ENCODE assay signal across 8 cellular contexts in the genomic region with DNA sequence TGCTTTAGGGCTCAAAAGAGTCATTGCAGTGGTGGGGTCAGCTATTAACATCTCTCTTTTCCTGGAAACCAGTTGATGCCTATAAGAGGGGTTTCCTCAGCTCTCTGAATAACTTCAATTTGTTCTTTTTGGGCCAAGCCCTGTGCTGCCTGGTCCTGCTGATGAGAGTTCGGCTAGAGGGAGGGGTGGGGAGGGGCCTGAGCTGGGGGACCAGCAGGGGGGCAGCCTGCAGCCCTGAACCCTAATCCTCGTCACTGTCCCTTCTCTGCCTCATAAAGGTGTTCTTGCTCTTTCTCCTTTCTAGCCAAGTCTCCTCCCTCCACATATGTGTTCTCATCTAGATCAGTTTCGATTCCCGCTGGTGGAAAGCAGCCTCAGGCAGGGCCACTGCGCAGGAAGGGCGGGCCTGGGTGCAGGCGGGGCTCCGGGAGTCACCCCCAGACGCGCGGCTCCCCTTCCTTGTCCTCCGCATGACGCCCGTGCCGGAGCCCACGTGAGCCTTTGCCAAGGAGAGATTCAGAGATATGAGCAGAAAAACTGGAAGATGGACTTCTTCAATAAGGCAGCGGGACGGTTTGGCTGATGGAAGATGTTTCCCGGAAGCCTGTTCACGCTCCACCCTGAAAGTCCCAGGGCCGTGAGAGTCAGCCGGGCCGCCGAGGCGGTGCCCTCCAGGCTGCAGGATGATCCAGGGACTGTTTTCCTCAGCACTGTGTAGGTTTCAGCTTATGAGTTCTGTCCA. TPM values are rescaled to one million over a fixed set of nuclear protein-coding genes. Genes with fewer than 3 reads are reported as not detected.
DNase-seq lines count a peak whose midpoint lies in the region; ATAC-seq and TF ChIP-seq lines count a peak whose summit lies in the region.

No MANE protein-coding gene starts in this region.

- H3K9me3 ChIP-seq in MG63 (no peaks in the 10 kb centered on the region), osteoblast (ENCODE audit: low read depth, low read length) (no peaks in the 10 kb centered on the region), thoracic aorta (no peaks in the 10 kb centered on the region)

- H3K79me2 ChIP-seq in osteoblast (ENCODE audit: insufficient read depth, low read length): peaks cover 2% of the 10 kb centered on the region

- no peaks in the 10 kb centered on the region for H3K27me3 ChIP-seq in MG63
- no peaks in the 10 kb centered on the region for H3K27me3 ChIP-seq in osteoblast (ENCODE audit: insufficient read depth, low read length)
- no peaks in the 10 kb centered on the region for H3K27me3 ChIP-seq in thoracic aorta (replicated peaks; ENCODE audit: insufficient read depth)

- peaks cover 14% of the 10 kb centered on the region for H3K4me1 ChIP-seq in osteoblast (ENCODE audit: insufficient read depth, low read length)
- H3K4me1 ChIP-seq in thoracic aorta (ENCODE audit: control insufficient read depth in 1 of 2, low read depth in 2 of 2): peaks cover 12 to 22% of the 10 kb centered on the region in 2 donors

- H3K4me1 Mint-ChIP-seq in activated naive CD4-positive, alpha-beta T cell treated with anti-CD3 and anti-CD28 coated beads, Interleukin-2, amount 50 U/mL, for 24 hours: peaks cover 24% of the 10 kb centered on the region
- peaks cover 6% of the 10 kb centered on the region for H3K4me1 Mint-ChIP-seq in glutamatergic neuron (ENCODE audit: low read depth, unreplicated experiment)

- no peaks in the 10 kb centered on the region for H4K20me1 ChIP-seq in osteoblast (ENCODE audit: insufficient read depth, low read length)

- peak overlapping the region; percentile 78 for H3K4me2 ChIP-seq in osteoblast (ENCODE audit: insufficient read depth, low read length)

- H3K27ac ChIP-seq in osteoblast (ENCODE audit: low read depth, low read length) (peak overlapping the region; percentile 79), thoracic aorta (peak overlapping the region; percentile 87 to 89)

- ATAC-seq in SK-N-SH treated with all-trans-retinoic acid at 6 μM for 48 hours (peak; percentile 98), thoracic aorta (ENCODE audit: insufficient number of reproducible peaks, low FRiP score, low read depth) (peak; percentile 45)

- H2AFZ ChIP-seq in osteoblast (ENCODE audit: low read length): peak overlapping the region; percentile 82

- DNase-seq in EL: peak; percentile 94
- peak; percentile 81 for DNase-seq in H4 (ENCODE audit: low spot score)
- DNase-seq in MG63: peak; percentile 83
- DNase-seq in glutamatergic neuron: peak; percentile 72
- peak; percentile 91 for DNase-seq in osteoblast (ENCODE audit: insufficient read length, low spot score, missing footprints)
- DNase-seq in thoracic aorta (ENCODE audit: low spot score): peak; percentile 57

- H3K36me3 ChIP-seq in MG63: no peaks in the 10 kb centered on the region; the same call in 1 of the 2 replicates
- no peaks in the 10 kb centered on the region for H3K36me3 ChIP-seq in osteoblast (ENCODE audit: insufficient read depth, low read length)
- H3K36me3 ChIP-seq in thoracic aorta: no peaks in the 10 kb centered on the region

- TF ChIP-seq CTCF in glutamatergic neuron (IDR thresholded peaks at IDR 0.05; ENCODE audit: partially characterized antibody, unreplicated experiment) (no peak), osteoblast (IDR thresholded peaks at IDR 0.05; ENCODE audit: extremely low read depth, low read depth, low read length) (no peak), thoracic aorta (IDR thresholded peaks at IDR 0.05) (no peak)

- H3K36me3 Mint-ChIP-seq in activated naive CD4-positive, alpha-beta T cell treated with anti-CD3 and anti-CD28 coated beads, Interleukin-2, amount 50 U/mL, for 24 hours: peaks cover 4% of the 10 kb centered on the region
- H3K36me3 Mint-ChIP-seq in glutamatergic neuron (ENCODE audit: unreplicated experiment): peaks cover 6% of the 10 kb centered on the region

- no peaks in the 10 kb centered on the region for H3K9me3 Mint-ChIP-seq in activated naive CD4-positive, alpha-beta T cell treated with anti-CD3 and anti-CD28 coated beads, Interleukin-2, amount 50 U/mL, for 24 hours
- H3K9me3 Mint-ChIP-seq in glutamatergic neuron (ENCODE audit: unreplicated experiment): peaks cover 3% of the 10 kb centered on the region

- H3K4me3 ChIP-seq in MG63 (peak overlapping the region; percentile 63), osteoblast (ENCODE audit: insufficient read depth, low read length) (peak overlapping the region; percentile 78), thoracic aorta (peak overlapping the region; percentile 87)

- H3K27me3 Mint-ChIP-seq in activated naive CD4-positive, alpha-beta T cell treated with anti-CD3 and anti-CD28 coated beads, Interleukin-2, amount 50 U/mL, for 24 hours: no peaks in the 10 kb centered on the region
- no peaks in the 10 kb centered on the region for H3K27me3 Mint-ChIP-seq in glutamatergic neuron (ENCODE audit: unreplicated experiment)

- peak overlapping the region; percentile 99 for H3K4me3 Mint-ChIP-seq in activated naive CD4-positive, alpha-beta T cell treated with anti-CD3 and anti-CD28 coated beads, Interleukin-2, amount 50 U/mL, for 24 hours
- peak overlapping the region; percentile 88 for H3K4me3 Mint-ChIP-seq in glutamatergic neuron (ENCODE audit: unreplicated experiment)

- H3K27ac Mint-ChIP-seq in activated naive CD4-positive, alpha-beta T cell treated with anti-CD3 and anti-CD28 coated beads, Interleukin-2, amount 50 U/mL, for 24 hours: peak overlapping the region; percentile 98
- H3K27ac Mint-ChIP-seq in glutamatergic neuron (ENCODE audit: unreplicated experiment): peak overlapping the region; percentile 92

TF ChIP-seq in SK-N-SH treated with all-trans-retinoic acid at 6 μM for 48 hours, 23 proteins besides CTCF, POLR2A, EP300 and RAD21:
- no peak for TF ChIP-seq ARNTL (CRISPR knock-in tag; IDR thresholded peaks at IDR 0.05; ENCODE audit: borderline replicate concordance, low read depth)
- TF ChIP-seq PATZ1 (CRISPR knock-in tag; IDR thresholded peaks at IDR 0.05; ENCODE audit: borderline replicate concordance): 0 out of 2 replicates have a peak, but pooled peaks have one; percentile 46

RNA-seq across cellular contexts. Expression of gene RHOT1, which starts 15.0 kb away (rescaled TPM):
- total RNA-seq in H4 (2014; rRNA removed; shearing (Covaris generic)): 29.9 and 36.2 TPM in 2 replicates
- total RNA-seq in MG63 (2014; rRNA removed; shearing (Covaris generic); ENCODE audit: low replicate concordance): 32.5 and 114 TPM in 2 replicates
- total RNA-seq in glutamatergic neuron (ENCODE audit: unreplicated experiment) (36.1 TPM), osteoblast (46.0 and 47.0 TPM in 2 replicates), thoracic aorta (10 to 100 TPM; 40.1 to 47.0 TPM)

Comparison
In these comparisons a context has a peak if more than half of its experiments do, and no peak if none do; other contexts are left out.
1. Peak in every context shown above with its lines: DNase-seq, ATAC-seq, H3K4me3 ChIP-seq and H3K27ac ChIP-seq.